ENCODE assay signal across 25 cellular contexts in genomic region chr6:13776602-13777001, GRCh38. TPM values are rescaled to one million over a fixed set of nuclear protein-coding genes. Genes with fewer than 3 reads are reported as not detected.
DNase-seq lines count a peak whose midpoint lies in the region; ATAC-seq and TF ChIP-seq lines count a peak whose summit lies in the region.
"Had no signal": no experiment of that assay in that cellular context is flagged by ENCODE, and none has a peak within 500 bp of the region (broad histone marks: within the 10 kb centered on the region; RNA-seq: fewer than 3 reads in every experiment).

No MANE protein-coding gene starts in this region.

- intact Hi-C loops in stomach (cut with DNase I; ENCODE audit: low total_unique reads), result no loop called here
- intact Hi-C loops in left lung (cut with DNase I), result no loop called here

- DNase-seq in LHCN-M2 (ENCODE audit: low read depth) (peak; percentile 28), SJSA1 (ENCODE audit: low read depth in 1 of 2, low spot score in 2 of 2) (no peak), islet precursor cell (peak; percentile 63), stomach (peak; percentile 9), left lung (no peak), NCI-H748 (lab: John Stamatoyannopoulos, UW; ENCODE audit: unreplicated experiment) (no peak), HuH-7.5 (ENCODE audit: low spot score) (no peak)
- DNase-seq: C1 segment of cervical spinal cord; Caco-2; CD4-positive, alpha-beta memory T cell; DMS 273 treated with DMSO at 0.1 percent for 48 hours; DMS79 treated with DMSO at 0.1 percent for 48 hours; KG1; MV-4-11; NCI-H1105; NCI-H146; NCI-H1930; NCI-H2107; NCI-H524; NCI-H82; NK-92 treated with Interleukin-12 subunit alpha and Interleukin-12 subunit beta, amount 100 ng/mL, for 24 hours; PC-9; RPMI8226; SHP77 had no signal

- no peak for TF ChIP-seq CTCF in stomach (IDR thresholded peaks at IDR 0.05)
- no peak for TF ChIP-seq CTCF in left lung (IDR thresholded peaks at IDR 0.05)

- TF ChIP-seq POLR2A in stomach (IDR thresholded peaks at IDR 0.05), result no peak

- no peak for ATAC-seq in left lung
- ATAC-seq in HG03442 (IDR thresholded peaks at IDR 0.05; ENCODE audit: unreplicated experiment), result no peak

- H3K9me3 ChIP-seq in SJSA1 (replicated peaks) (no peaks in the 10 kb centered on the region), stomach (no peaks in the 10 kb centered on the region), left lung (no peaks in the 10 kb centered on the region)
- H3K9me3 ChIP-seq: Caco-2 had no signal

- WGBS in stomach, 5 donors, result 83 to 93% (median 89%) methylated on average over 9 of the region's 9 CpGs

- H3K36me3 ChIP-seq in SJSA1 (no peaks in the 10 kb centered on the region), stomach (no peaks in the 10 kb centered on the region), left lung (no peaks in the 10 kb centered on the region)

- H3K27me3 ChIP-seq in SJSA1 (replicated peaks) (no peaks in the 10 kb centered on the region), stomach (no peaks in the 10 kb centered on the region), left lung (no peaks in the 10 kb centered on the region)

- no peak for TF ChIP-seq EP300 in stomach (IDR thresholded peaks at IDR 0.05)

- no peak overlapping the region for H3K4me3 ChIP-seq in SJSA1
- no peak overlapping the region for H3K4me3 ChIP-seq in stomach
- H3K4me3 ChIP-seq in left lung, result no peak overlapping the region
- H3K4me3 ChIP-seq: PC-9 had no signal

- H3K4me1 ChIP-seq in SJSA1 (replicated peaks), result peaks cover 18% of the 10 kb centered on the region
- H3K4me1 ChIP-seq in stomach, result no peaks in the 10 kb centered on the region
- no peaks in the 10 kb centered on the region for H3K4me1 ChIP-seq in left lung
- H3K4me1 ChIP-seq: Caco-2 had no signal

- H3K27ac ChIP-seq in SJSA1 (peak overlapping the region; percentile 19; the same call in 1 of the 2 replicates), stomach (no peak overlapping the region), left lung (no peak overlapping the region)
- H3K27ac ChIP-seq: PC-9 had no signal

RNA-seq across cellular contexts. Expression of gene MCUR1, which starts 37.8 kb away (rescaled TPM):
- total RNA-seq in LHCN-M2 (2014; rRNA removed) (15.0 and 16.8 TPM in 2 replicates), stomach (10 to 100 TPM in 2 of 5 donors, 1 to 10 TPM in 3; 2.3 to 11.9 (median 5.5) TPM), left lung (10 to 100 TPM; 25.3 to 31.3 TPM)
- 14.7 TPM for polyA plus RNA-seq in LHCN-M2 (2012)
- total RNA-seq in SJSA1 (2014; rRNA removed; shearing (Covaris generic)), result 25.1 and 27.9 TPM in 2 replicates
- 10 to 100 TPM in 2 of 3 donors, 1 to 10 TPM in 1; 7.5 to 16.4 (median 16.4) TPM for polyA plus RNA-seq in stomach

Comparison
In these comparisons a context has a peak if more than half of its experiments do, and no peak if none do; other contexts are left out.
1. DNase-seq: peak in LHCN-M2 (single experiment), islet precursor cell (single experiment) and stomach (single experiment); none in SJSA1 (0 of 2), left lung (0 of 2), NCI-H748 (single experiment) and HuH-7.5 (single experiment).